Comparison of ENCODE assay signal across 13 cellular contexts in the genomic region with DNA sequence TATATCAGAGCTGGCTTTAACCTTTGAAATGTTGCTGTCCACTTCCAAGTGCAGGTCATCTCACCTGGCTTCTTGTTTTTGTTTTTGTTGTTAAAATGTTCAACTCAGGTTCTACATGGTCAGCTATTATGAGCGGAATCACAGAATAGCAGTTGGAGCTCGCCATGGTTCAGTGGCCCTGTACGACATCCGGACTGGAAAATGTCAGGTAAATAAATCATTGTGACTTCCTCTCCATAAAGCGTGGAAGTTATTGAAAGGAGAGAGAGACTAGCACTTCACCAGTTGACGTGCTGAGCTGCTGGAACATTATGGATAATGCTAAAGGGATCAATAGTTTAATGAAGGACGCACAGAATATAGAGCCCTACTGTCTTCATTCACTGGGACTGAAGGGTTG.
"Had no signal": no experiment of that assay in that cellular context is flagged by ENCODE, and none has a peak within 500 bp of the region (broad histone marks: within the 10 kb centered on the region; RNA-seq: fewer than 3 reads in every experiment).

No MANE protein-coding gene starts in this region.

- H3K36me3 ChIP-seq: lower lobe of right lung, thoracic aorta had no signal

- H3K27ac ChIP-seq: coronary artery, gastroesophageal sphincter, hepatocyte, lower lobe of right lung, parathyroid adenoma, stomach, thoracic aorta had no signal

- ATAC-seq: effector memory CD8-positive, alpha-beta T cell; gastroesophageal sphincter; lower lobe of right lung had no signal

- H3K4me1 Mint-ChIP-seq: activated CD4-positive, alpha-beta T cell treated with anti-CD3 and anti-CD28 coated beads, Interleukin-2, amount 10 ng/mL, durations not matched to agents 7 days and 5 days; mesothelial cell of epicardium had no signal

- H3K27me3 ChIP-seq: gastroesophageal sphincter, hepatocyte, stomach had no signal

- H3K27ac Mint-ChIP-seq: activated CD4-positive, alpha-beta T cell treated with anti-CD3 and anti-CD28 coated beads, Interleukin-2, amount 10 ng/mL, durations not matched to agents 7 days and 5 days; effector memory CD8-positive, alpha-beta T cell; mesothelial cell of epicardium had no signal

- H3K4me3 Mint-ChIP-seq: activated CD4-positive, alpha-beta T cell treated with anti-CD3 and anti-CD28 coated beads, Interleukin-2, amount 10 ng/mL, durations not matched to agents 7 days and 5 days; effector memory CD8-positive, alpha-beta T cell; mesothelial cell of epicardium had no signal

- H3K4me3 ChIP-seq: coronary artery, gastroesophageal sphincter, hepatocyte, lower lobe of right lung, stomach, thoracic aorta had no signal

- DNase-seq: activated CD4-positive, alpha-beta T cell treated with anti-CD3 and anti-CD28 coated beads, Interleukin-2, amount 10 ng/mL, durations not matched to agents 7 days and 5 days; activated naive CD4-positive, alpha-beta T cell treated with anti-CD3 and anti-CD28 coated beads, Interleukin-2, amount 50 U/mL, for 16 hours; activated T-cell treated with anti-CD3 and anti-CD28 coated beads for 4 hours; central memory CD4-positive, alpha-beta T cell; effector memory CD8-positive, alpha-beta T cell; lower lobe of right lung; stomach had no signal

- H3K36me3 Mint-ChIP-seq: mesothelial cell of epicardium had no signal

- H3K9me3 Mint-ChIP-seq: activated CD4-positive, alpha-beta T cell treated with anti-CD3 and anti-CD28 coated beads, Interleukin-2, amount 10 ng/mL, durations not matched to agents 7 days and 5 days; effector memory CD8-positive, alpha-beta T cell; mesothelial cell of epicardium had no signal

- H3K4me1 ChIP-seq: gastroesophageal sphincter, lower lobe of right lung, parathyroid adenoma had no signal

- H3K27me3 Mint-ChIP-seq: activated CD4-positive, alpha-beta T cell treated with anti-CD3 and anti-CD28 coated beads, Interleukin-2, amount 10 ng/mL, durations not matched to agents 7 days and 5 days; effector memory CD8-positive, alpha-beta T cell had no signal

- H3K9me3 ChIP-seq: gastroesophageal sphincter, lower lobe of right lung, stomach, thoracic aorta had no signal
